8 cellular contexts compared by ENCODE assay signal in genomic region chr16:58515871-58516767, GRCh38. TPM values are rescaled to one million over a fixed set of nuclear protein-coding genes. Genes with fewer than 3 reads are reported as not detected.
DNase-seq lines count a peak whose midpoint lies in the region; ATAC-seq and TF ChIP-seq lines count a peak whose summit lies in the region.

No MANE protein-coding gene starts in this region.

- H3K27ac ChIP-seq in muscle layer of colon (ENCODE audit: low read depth, low read length) (peak overlapping the region; percentile 87), upper lobe of left lung (peak overlapping the region; percentile 77 to 80 (median 80))

- no peaks in the 10 kb centered on the region for H3K9me3 ChIP-seq in endocrine pancreas (ENCODE audit: control insufficient read depth, low read length)
- no peaks in the 10 kb centered on the region for H3K9me3 ChIP-seq in muscle layer of colon (ENCODE audit: low read length)
- H3K9me3 ChIP-seq in upper lobe of left lung, result no peaks in the 10 kb centered on the region

- no peak for TF ChIP-seq POLR2A in upper lobe of left lung (IDR thresholded peaks at IDR 0.05)

- H3K4me1 ChIP-seq in endocrine pancreas (ENCODE audit: control insufficient read depth, insufficient read depth, low read length) (no peaks in the 10 kb centered on the region), muscle layer of colon (ENCODE audit: insufficient read depth, low read length) (peaks cover 6% of the 10 kb centered on the region), upper lobe of left lung (peaks cover 14 to 28% (median 15%) of the 10 kb centered on the region in 4 donors)

- ATAC-seq in GM21423 (IDR thresholded peaks at IDR 0.05; ENCODE audit: unreplicated experiment), result peak; percentile 29
- ATAC-seq in upper lobe of left lung (ENCODE audit: low FRiP score in 2 of 2), result peak; percentile 29 to 43

- H3K9ac ChIP-seq in endocrine pancreas (ENCODE audit: control insufficient read depth, insufficient read depth, low read length), result peak overlapping the region; percentile 60
- no peak overlapping the region for H3K9ac ChIP-seq in muscle layer of colon (ENCODE audit: low read length)

- no peaks in the 10 kb centered on the region for H3K27me3 ChIP-seq in endocrine pancreas (ENCODE audit: control insufficient read depth, insufficient read depth, low read length)
- H3K27me3 ChIP-seq in muscle layer of colon (ENCODE audit: control insufficient read depth in 1 of 2, insufficient read depth in 2 of 2, low read length in 2 of 2), result no peaks in the 10 kb centered on the region
- H3K27me3 ChIP-seq in upper lobe of left lung, result no peaks in the 10 kb centered on the region

- no peak for TF ChIP-seq CTCF in upper lobe of left lung (IDR thresholded peaks at IDR 0.05)

- WGBS in upper lobe of left lung, 2 donors, result 7 to 74% methylated on average over 11 to 13 of the region's 66 CpGs

- H3K36me3 ChIP-seq in endocrine pancreas (ENCODE audit: control insufficient read depth, insufficient read depth, low read length), result peaks cover 4% of the 10 kb centered on the region
- peaks cover 36% of the 10 kb centered on the region for H3K36me3 ChIP-seq in muscle layer of colon (ENCODE audit: insufficient read depth, low read length)
- peaks cover 26 to 48% (median 40%) of the 10 kb centered on the region in 4 donors for H3K36me3 ChIP-seq in upper lobe of left lung

- no peak for TF ChIP-seq EP300 in upper lobe of left lung (IDR thresholded peaks at IDR 0.05)

- no peak overlapping the region for H3K4me3 ChIP-seq in endocrine pancreas (ENCODE audit: control insufficient read depth, insufficient read depth, low read length)
- peak overlapping the region; percentile 89 to 95 for H3K4me3 ChIP-seq in muscle layer of colon (ENCODE audit: low read depth in 1 of 2, low read length in 2 of 2)
- peak overlapping the region; percentile 54 to 98 (median 92) for H3K4me3 ChIP-seq in upper lobe of left lung

- DNase-seq in ELF-1 (ENCODE audit: low read depth, low spot score), result peak; percentile 58
- peak; percentile 17 for DNase-seq in HT1080 (ENCODE audit: low read depth)
- peak; percentile 32 to 48 for DNase-seq in activated CD4-positive, alpha-beta T cell treated with anti-CD3 and anti-CD28 coated beads for 4 hours
- DNase-seq in upper lobe of left lung, result peak; percentile 42 to 89
- no peak for DNase-seq in DMS79 treated with DMSO at 0.1 percent for 48 hours (lab: John Stamatoyannopoulos, UW)

RNA-seq across cellular contexts. Expression of gene SETD6, which starts 0.8 kb away (rescaled TPM):
- 21.9 and 26.9 TPM in 2 replicates for total RNA-seq in HT1080 (2014; rRNA removed; shearing (Covaris generic))
- polyA plus RNA-seq in HT1080 (2015; cell fraction: cytosol; rRNA removed), result 15.3 and 17.2 TPM in 2 replicates
- polyA plus RNA-seq in HT1080 (2015; cell fraction: nucleus; rRNA removed), result 98.7 and 105 TPM in 2 replicates
- total RNA-seq in upper lobe of left lung, result 10 to 100 TPM; 17.3 to 78.6 (median 31.7) TPM

RNA-seq across cellular contexts. Expression of gene NDRG4, which starts 16.2 kb away (rescaled TPM):
- 4.6 and 8.8 TPM in 2 replicates for total RNA-seq in HT1080 (2014; rRNA removed; shearing (Covaris generic))
- 3.3 and 4.2 TPM in 2 replicates for polyA plus RNA-seq in HT1080 (2015; cell fraction: cytosol; rRNA removed)
- 12.3 and 13.7 TPM in 2 replicates for polyA plus RNA-seq in HT1080 (2015; cell fraction: nucleus; rRNA removed)
- total RNA-seq in upper lobe of left lung, result 10 to 100 TPM; 25.1 to 81.0 (median 30.5) TPM
